In the genomic region with DNA sequence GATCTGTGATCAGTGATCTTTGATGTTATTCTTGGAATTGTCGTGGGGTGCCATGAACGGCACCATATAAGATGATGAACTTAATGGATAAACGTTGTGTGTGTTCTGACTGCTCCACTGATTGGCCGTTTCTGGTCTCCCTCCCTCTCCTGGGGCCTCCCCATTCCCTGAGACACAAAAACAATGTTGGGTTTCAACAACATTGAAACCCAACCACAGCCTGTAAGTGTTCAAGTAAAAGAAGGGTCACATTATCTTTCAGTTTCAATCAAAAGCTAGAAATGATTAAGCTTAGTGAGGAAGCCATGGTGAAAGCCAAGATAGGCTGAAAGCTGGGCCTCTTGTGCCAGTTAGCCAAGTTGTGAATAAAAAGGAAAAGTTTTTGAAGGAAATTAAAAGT, we compare ENCODE assay signal across 10 cellular contexts. TPM values are rescaled to one million over a fixed set of nuclear protein-coding genes. Genes with fewer than 3 reads are reported as not detected.
DNase-seq lines count a peak whose midpoint lies in the region; ATAC-seq lines count a peak whose summit lies in the region.
"Had no signal": no experiment of that assay in that cellular context is flagged by ENCODE, and none has a peak within 500 bp of the region (broad histone marks: within the 10 kb centered on the region; RNA-seq: fewer than 3 reads in every experiment).

No MANE protein-coding gene starts in this region.

- ATAC-seq in GM18861 (IDR thresholded peaks at IDR 0.05; ENCODE audit: unreplicated experiment) = peak; percentile 95
- peak; percentile 95 for ATAC-seq in GM21360 (IDR thresholded peaks at IDR 0.05; ENCODE audit: unreplicated experiment)
- peak; percentile 87 for ATAC-seq in HG02970 (IDR thresholded peaks at IDR 0.05; ENCODE audit: low FRiP score, unreplicated experiment)
- ATAC-seq in HG03575 (IDR thresholded peaks at IDR 0.05; ENCODE audit: extremely low read depth, insufficient number of reproducible peaks, low FRiP score, unreplicated experiment) = peak; percentile 91

- DNase-seq in AG08396 (ENCODE audit: low spot score) (no peak), SK-N-DZ (ENCODE audit: low spot score) (no peak), globus pallidus (ENCODE audit: low spot score) (no peak), NCI-H2029 treated with DMSO at 0.1 percent for 48 hours (lab: John Stamatoyannopoulos, UW) (no peak)
- DNase-seq: stimulated activated naive B cell treated with anti-CD40 and anti-IgM and Interleukin-4, amounts not matched to agents 10 μg/mL and 1 μg/mL and 100 μg/mL, for 72 hours had no signal

RNA-seq across cellular contexts. Expression of a gene that starts 19.5 kb away (rescaled TPM):
- not detected in 2 replicates for polyA plus RNA-seq in SK-N-DZ (2014; cell fraction: cytosol; rRNA removed)
- polyA plus RNA-seq in SK-N-DZ (2014; cell fraction: nucleus; rRNA removed) = not detected in 2 replicates
- polyA plus RNA-seq: cardiac muscle cell had no signal
